Comparison of ENCODE assay signal across 1 cellular context in the genomic region with DNA sequence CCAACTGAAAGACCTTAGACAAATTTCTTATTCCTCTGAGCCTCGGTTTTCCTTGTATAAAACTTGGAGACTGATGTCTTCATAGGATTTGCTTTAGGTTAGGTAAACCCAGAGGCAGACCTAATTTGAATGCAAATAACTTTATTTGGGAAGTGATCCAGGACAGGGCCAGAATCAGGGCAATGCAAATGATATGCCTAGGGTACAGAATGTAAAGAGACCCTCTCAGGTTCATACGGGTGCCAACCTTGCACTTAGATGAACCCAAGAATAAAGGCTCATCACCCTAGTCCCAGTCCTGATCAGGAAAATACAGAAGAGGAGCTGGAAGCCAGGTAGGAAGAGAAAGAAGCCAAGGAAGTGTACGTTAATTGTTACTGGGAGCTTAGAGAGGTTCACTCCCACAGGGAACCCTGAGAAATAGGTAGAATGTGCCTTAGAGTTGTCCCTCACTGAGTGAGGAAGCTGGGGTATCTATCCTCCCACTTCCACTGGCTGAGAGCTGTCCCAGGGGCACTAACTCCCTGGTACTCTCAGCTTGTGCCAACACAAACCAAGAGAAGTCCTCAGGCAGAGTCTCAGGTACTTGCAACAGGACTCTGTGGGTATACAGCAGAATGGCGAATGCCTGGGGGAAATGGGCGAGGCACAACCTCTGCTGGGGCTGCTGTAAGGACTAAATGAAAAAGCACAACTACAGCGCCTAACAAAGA.
TF ChIP-seq lines count a peak whose summit lies in the region.

No MANE protein-coding gene starts in this region.

TF ChIP-seq in A549, 52 proteins besides CTCF, POLR2A, EP300 and RAD21 (continued from another document):
- TF ChIP-seq, protein P1, sequence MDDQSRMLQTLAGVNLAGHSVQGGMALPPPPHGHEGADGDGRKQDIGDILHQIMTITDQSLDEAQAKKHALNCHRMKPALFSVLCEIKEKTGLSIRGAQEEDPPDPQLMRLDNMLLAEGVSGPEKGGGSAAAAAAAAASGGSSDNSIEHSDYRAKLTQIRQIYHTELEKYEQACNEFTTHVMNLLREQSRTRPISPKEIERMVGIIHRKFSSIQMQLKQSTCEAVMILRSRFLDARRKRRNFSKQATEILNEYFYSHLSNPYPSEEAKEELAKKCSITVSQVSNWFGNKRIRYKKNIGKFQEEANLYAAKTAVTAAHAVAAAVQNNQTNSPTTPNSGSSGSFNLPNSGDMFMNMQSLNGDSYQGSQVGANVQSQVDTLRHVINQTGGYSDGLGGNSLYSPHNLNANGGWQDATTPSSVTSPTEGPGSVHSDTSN (IDR thresholded peaks at IDR 0.05), result no peak
- TF ChIP-seq SREBF2 (IDR thresholded peaks at IDR 0.05) (no peak), CHD4 (IDR thresholded peaks at IDR 0.05; ENCODE audit: borderline replicate concordance) (no peak), ESRRA (IDR thresholded peaks at IDR 0.05; ENCODE audit: borderline replicate concordance, low read length) (no peak), CEBPB (IDR thresholded peaks at IDR 0.05) (no peak), POLR2AphosphoS2 (conservative IDR thresholded peaks at IDR 0.05; ENCODE audit: low read length) (no peak), JUNB (IDR thresholded peaks at IDR 0.05) (no peak), HDAC2 (IDR thresholded peaks at IDR 0.05) (no peak)
- TF ChIP-seq, protein P2, sequence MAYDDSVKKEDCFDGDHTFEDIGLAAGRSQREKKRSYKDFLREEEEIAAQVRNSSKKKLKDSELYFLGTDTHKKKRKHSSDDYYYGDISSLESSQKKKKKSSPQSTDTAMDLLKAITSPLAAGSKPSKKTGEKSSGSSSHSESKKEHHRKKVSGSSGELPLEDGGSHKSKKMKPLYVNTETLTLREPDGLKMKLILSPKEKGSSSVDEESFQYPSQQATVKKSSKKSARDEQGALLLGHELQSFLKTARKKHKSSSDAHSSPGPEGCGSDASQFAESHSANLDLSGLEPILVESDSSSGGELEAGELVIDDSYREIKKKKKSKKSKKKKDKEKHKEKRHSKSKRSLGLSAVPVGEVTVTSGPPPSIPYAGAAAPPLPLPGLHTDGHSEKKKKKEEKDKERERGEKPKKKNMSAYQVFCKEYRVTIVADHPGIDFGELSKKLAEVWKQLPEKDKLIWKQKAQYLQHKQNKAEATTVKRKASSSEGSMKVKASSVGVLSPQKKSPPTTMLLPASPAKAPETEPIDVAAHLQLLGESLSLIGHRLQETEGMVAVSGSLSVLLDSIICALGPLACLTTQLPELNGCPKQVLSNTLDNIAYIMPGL (CRISPR knock-in tag; IDR thresholded peaks at IDR 0.05; ENCODE audit: borderline replicate concordance), result no peak
TF ChIP-seq in A549: peak in this region for 0.
